Comparison of ENCODE assay signal across 2 cellular contexts in the genomic region with DNA sequence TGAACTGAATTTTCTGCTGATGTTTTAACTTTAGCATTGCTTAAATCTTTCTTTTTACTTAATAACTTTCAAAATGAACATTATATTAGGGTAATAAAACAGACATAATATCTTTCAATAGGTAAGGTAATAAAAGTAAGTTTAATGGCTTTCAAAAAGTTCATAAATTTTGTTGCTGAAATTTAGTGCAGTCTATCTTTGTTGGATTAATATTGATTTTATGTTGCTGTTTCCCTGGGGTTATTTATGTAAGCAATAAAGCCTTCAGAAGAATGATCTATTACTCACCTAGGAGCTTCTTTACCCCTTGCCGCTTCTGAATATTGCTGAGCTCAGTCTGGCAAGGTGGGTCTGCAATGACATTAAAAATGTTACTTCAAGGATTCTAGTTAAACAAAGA.
"Had no signal": no experiment of that assay in that cellular context is flagged by ENCODE, and none has a peak within 500 bp of the region (broad histone marks: within the 10 kb centered on the region; RNA-seq: fewer than 3 reads in every experiment).

No MANE protein-coding gene starts in this region.

- DNase-seq: GDM1, GF-D8 had no signal
